34 cellular contexts compared by ENCODE assay signal in the genomic region with DNA sequence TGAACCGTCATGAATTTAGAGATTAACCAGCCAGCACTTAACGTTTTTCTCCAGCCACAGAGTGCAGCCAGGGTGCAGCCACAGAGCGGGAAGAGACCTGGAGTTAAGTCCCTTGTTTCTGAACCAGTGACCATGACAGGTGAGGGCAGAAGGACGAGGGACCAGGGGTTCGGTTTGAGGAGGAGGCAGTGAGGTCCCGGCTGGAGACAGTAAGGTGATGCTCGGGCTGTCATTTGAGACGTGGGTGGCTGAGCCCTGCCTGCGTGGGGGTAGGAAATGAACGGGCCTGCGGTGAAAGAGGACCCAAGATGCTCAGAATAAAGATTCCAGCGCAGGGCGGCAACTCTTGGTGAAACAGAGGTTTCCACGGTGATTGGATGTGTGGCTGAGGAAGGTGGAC.
"Had no signal": no experiment of that assay in that cellular context is flagged by ENCODE, and none has a peak within 500 bp of the region (broad histone marks: within the 10 kb centered on the region; RNA-seq: fewer than 3 reads in every experiment).

No MANE protein-coding gene starts in this region.

- H3K4me3 Mint-ChIP-seq: activated B cell treated with CpG ODN at 0.5 μM for 24 hours; activated CD4-positive, alpha-beta memory T cell treated with anti-CD3 and anti-CD28 coated beads for 36 hours; activated CD4-positive, alpha-beta T cell treated with anti-CD3 and anti-CD28 coated beads, Interleukin-2, amount 10 ng/mL, durations not matched to agents 24 days and 14 days; activated CD8-positive, alpha-beta T cell treated with anti-CD3 and anti-CD28 coated beads for 36 hours; activated naive CD4-positive, alpha-beta T cell treated with anti-CD3 and anti-CD28 coated beads for 36 hours; activated naive CD8-positive, alpha-beta T cell treated with anti-CD3 and anti-CD28 coated beads for 36 hours; activated T-cell treated with anti-CD3 and anti-CD28 coated beads, Interleukin-2, amount 50 U/mL, for 4 hours; activated T-cell treated with anti-CD3 and anti-CD28 coated beads, Interleukin-2, amount 50 U/mL, for 72 hours; activated T-helper 1 cell treated with anti-CD3 and anti-CD28 coated beads, Interleukin-12 subunit alpha, Interleukin-12 subunit beta, Interleukin-2, Interleukin-4 antibody, amounts not matched to agents 30 ng/mL and 10 ng/mL and 1 ng/mL, durations not matched to agents 14 hours and 24 hours and 36 hours; activated T-helper 17 cell treated with anti-CD3 and anti-CD28 coated beads, Interleukin-2, amount 50 U/mL, for 72 hours; T-helper 1 cell treated with Interleukin-12 subunit alpha and Interleukin-12 subunit beta and Interleukin-4 antibody, amounts not matched to agents 30 μg/mL and 1 μg/mL, for 36 hours; T-helper 2 cell treated with Interferon-gamma antibody and Interleukin-4, amounts not matched to agents 5 μg/mL and 100 μg/mL, for 36 hours had no signal

- H3K27ac ChIP-seq: adrenal gland, body of pancreas, brain microvascular endothelial cell, breast epithelium, VCaP had no signal

- H3K36me3 Mint-ChIP-seq: activated CD4-positive, alpha-beta memory T cell treated with anti-CD3 and anti-CD28 coated beads for 36 hours; activated naive CD4-positive, alpha-beta T cell treated with anti-CD3 and anti-CD28 coated beads, Interleukin-2, amount 50 U/mL, for 72 hours; activated naive CD8-positive, alpha-beta T cell treated with anti-CD3 and anti-CD28 coated beads for 36 hours had no signal

- ATAC-seq: activated CD8-positive, alpha-beta T cell treated with anti-CD3 and anti-CD28 coated beads for 36 hours; activated naive CD4-positive, alpha-beta T cell treated with anti-CD3 and anti-CD28 coated beads, Interleukin-2, amount 50 U/mL, for 72 hours; activated T-cell treated with anti-CD3 and anti-CD28 coated beads, Interleukin-2, amount 50 U/mL, for 4 hours; activated T-cell treated with anti-CD3 and anti-CD28 coated beads, Interleukin-2, amount 50 U/mL, for 72 hours; activated T-helper 17 cell treated with anti-CD3 and anti-CD28 coated beads, Interleukin-2, amount 50 U/mL, for 72 hours; body of pancreas had no signal

- H3K9me3 ChIP-seq: adrenal gland, body of pancreas, breast epithelium had no signal

- H3K36me3 ChIP-seq: adrenal gland, brain microvascular endothelial cell, breast epithelium had no signal

- H3K4me3 ChIP-seq: adrenal gland, body of pancreas, breast epithelium had no signal

- DNase-seq: activated B cell treated with CpG ODN at 0.5 μM for 24 hours; activated CD4-positive, alpha-beta memory T cell treated with anti-CD3 and anti-CD28 coated beads for 36 hours; activated CD4-positive, alpha-beta T cell treated with anti-CD3 and anti-CD28 coated beads for 4 hours; activated CD4-positive, alpha-beta T cell treated with anti-CD3 and anti-CD28 coated beads, Interleukin-2, amount 10 ng/mL, durations not matched to agents 24 days and 14 days; activated CD4-positive, alpha-beta T cell treated with anti-CD3 and anti-CD28 coated beads, Interleukin-2, amount 50 U/mL, for 1 hour; activated CD4-positive, alpha-beta T cell treated with anti-CD3 and anti-CD28 coated beads, Interleukin-2, amount 50 U/mL, for 4 hours; activated CD4-positive, CD25-positive, alpha-beta regulatory T cell treated with anti-CD3 and anti-CD28 coated beads, Interleukin-2, amount 50 U/mL, for 72 hours; activated CD8-positive, alpha-beta memory T cell treated with anti-CD3 and anti-CD28 coated beads, Interleukin-2, amount 50 U/mL, for 4 hours; activated CD8-positive, alpha-beta T cell treated with anti-CD3 and anti-CD28 coated beads for 36 hours; activated effector memory CD4-positive, alpha-beta T cell treated with anti-CD3 and anti-CD28 coated beads, Interleukin-2, amount 50 U/mL, for 16 hours; activated gamma-delta T cell treated with Interleukin-2 at 50 U/mL for 16 hours; activated naive CD4-positive, alpha-beta T cell; activated naive CD4-positive, alpha-beta T cell treated with anti-CD3 and anti-CD28 coated beads for 36 hours; activated naive CD4-positive, alpha-beta T cell treated with anti-CD3 and anti-CD28 coated beads, Interleukin-2, amount 50 U/mL, for 16 hours; activated naive CD8-positive, alpha-beta T cell treated with anti-CD3 and anti-CD28 coated beads for 36 hours; activated T-cell treated with anti-CD3 and anti-CD28 coated beads for 4 hours; activated T-cell treated with anti-CD3 and anti-CD28 coated beads, Interleukin-2, amount 50 U/mL, for 1 hour; activated T-cell treated with anti-CD3 and anti-CD28 coated beads, Interleukin-2, amount 50 U/mL, for 4 hours; activated T-cell treated with anti-CD3 and anti-CD28 coated beads, Interleukin-2, amount 50 U/mL, for 72 hours; adrenal gland; amniotic stem cell; aorta; body of pancreas; brain microvascular endothelial cell; central memory CD4-positive, alpha-beta T cell; T-helper 2 cell; T-helper 9 cell had no signal

- H3K27ac Mint-ChIP-seq: activated B cell treated with CpG ODN at 0.5 μM for 24 hours; activated CD4-positive, alpha-beta memory T cell treated with anti-CD3 and anti-CD28 coated beads for 36 hours; activated CD4-positive, alpha-beta T cell treated with anti-CD3 and anti-CD28 coated beads, Interleukin-2, amount 10 ng/mL, durations not matched to agents 24 days and 14 days; activated CD8-positive, alpha-beta T cell treated with anti-CD3 and anti-CD28 coated beads for 36 hours; activated naive CD4-positive, alpha-beta T cell treated with anti-CD3 and anti-CD28 coated beads for 36 hours; activated naive CD4-positive, alpha-beta T cell treated with anti-CD3 and anti-CD28 coated beads, Interleukin-2, amount 50 U/mL, for 72 hours; activated naive CD8-positive, alpha-beta T cell treated with anti-CD3 and anti-CD28 coated beads for 36 hours; activated T-cell treated with anti-CD3 and anti-CD28 coated beads, Interleukin-2, amount 50 U/mL, for 72 hours; activated T-helper 1 cell treated with anti-CD3 and anti-CD28 coated beads, Interleukin-12 subunit alpha, Interleukin-12 subunit beta, Interleukin-2, Interleukin-4 antibody, amounts not matched to agents 30 ng/mL and 10 ng/mL and 1 ng/mL, durations not matched to agents 14 hours and 24 hours and 36 hours; activated T-helper 17 cell treated with anti-CD3 and anti-CD28 coated beads, Interleukin-2, amount 50 U/mL, for 72 hours; T-helper 1 cell treated with Interleukin-12 subunit alpha and Interleukin-12 subunit beta and Interleukin-4 antibody, amounts not matched to agents 30 μg/mL and 1 μg/mL, for 36 hours; T-helper 2 cell treated with Interferon-gamma antibody and Interleukin-4, amounts not matched to agents 5 μg/mL and 100 μg/mL, for 36 hours had no signal

- H3K27me3 ChIP-seq: adrenal gland, body of pancreas, brain microvascular endothelial cell, breast epithelium had no signal

- H3K4me1 Mint-ChIP-seq: activated B cell treated with CpG ODN at 0.5 μM for 24 hours; activated CD4-positive, alpha-beta T cell treated with anti-CD3 and anti-CD28 coated beads, Interleukin-2, amount 10 ng/mL, durations not matched to agents 24 days and 14 days; activated naive CD8-positive, alpha-beta T cell treated with anti-CD3 and anti-CD28 coated beads for 36 hours had no signal

- H3K27me3 Mint-ChIP-seq: activated B cell treated with CpG ODN at 0.5 μM for 24 hours; activated CD4-positive, alpha-beta memory T cell treated with anti-CD3 and anti-CD28 coated beads for 36 hours; activated CD4-positive, alpha-beta T cell treated with anti-CD3 and anti-CD28 coated beads, Interleukin-2, amount 10 ng/mL, durations not matched to agents 24 days and 14 days; activated CD8-positive, alpha-beta T cell treated with anti-CD3 and anti-CD28 coated beads for 36 hours; activated naive CD8-positive, alpha-beta T cell treated with anti-CD3 and anti-CD28 coated beads for 36 hours; activated T-helper 17 cell treated with anti-CD3 and anti-CD28 coated beads, Interleukin-2, amount 50 U/mL, for 72 hours had no signal

- H3K4me1 ChIP-seq: adrenal gland, body of pancreas, breast epithelium had no signal

- H3K9me3 Mint-ChIP-seq: activated B cell treated with CpG ODN at 0.5 μM for 24 hours; activated CD4-positive, alpha-beta memory T cell treated with anti-CD3 and anti-CD28 coated beads for 36 hours; activated CD4-positive, alpha-beta T cell treated with anti-CD3 and anti-CD28 coated beads, Interleukin-2, amount 10 ng/mL, durations not matched to agents 24 days and 14 days; activated CD8-positive, alpha-beta T cell treated with anti-CD3 and anti-CD28 coated beads for 36 hours; activated naive CD4-positive, alpha-beta T cell treated with anti-CD3 and anti-CD28 coated beads for 36 hours; activated naive CD4-positive, alpha-beta T cell treated with anti-CD3 and anti-CD28 coated beads, Interleukin-2, amount 50 U/mL, for 72 hours; activated naive CD8-positive, alpha-beta T cell treated with anti-CD3 and anti-CD28 coated beads for 36 hours; activated T-cell treated with anti-CD3 and anti-CD28 coated beads, Interleukin-2, amount 50 U/mL, for 4 hours; activated T-cell treated with anti-CD3 and anti-CD28 coated beads, Interleukin-2, amount 50 U/mL, for 72 hours; activated T-helper 1 cell treated with anti-CD3 and anti-CD28 coated beads, Interleukin-12 subunit alpha, Interleukin-12 subunit beta, Interleukin-2, Interleukin-4 antibody, amounts not matched to agents 30 ng/mL and 10 ng/mL and 1 ng/mL, durations not matched to agents 14 hours and 24 hours and 36 hours; activated T-helper 17 cell treated with anti-CD3 and anti-CD28 coated beads, Interleukin-2, amount 50 U/mL, for 72 hours; T-helper 2 cell treated with Interferon-gamma antibody and Interleukin-4, amounts not matched to agents 5 μg/mL and 100 μg/mL, for 36 hours had no signal
